ENCODE assay signal across 37 cellular contexts in the genomic region with DNA sequence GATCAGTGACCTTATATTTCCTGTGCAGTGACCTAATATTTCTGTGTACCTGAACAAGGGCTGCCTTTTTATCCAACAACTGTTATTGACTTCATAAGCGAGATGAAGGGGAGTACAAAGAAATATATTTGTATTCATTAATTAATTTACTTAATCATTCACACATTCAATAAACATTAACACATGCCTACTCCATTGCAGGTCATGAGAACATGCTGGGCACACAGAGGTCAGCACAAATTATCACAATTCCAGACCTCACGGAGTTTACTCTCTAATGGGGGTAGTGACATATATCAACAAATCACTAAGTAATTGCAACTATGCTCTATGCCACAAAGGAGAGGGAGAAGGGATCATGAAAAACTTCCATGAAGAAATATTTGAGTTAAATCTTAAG.
"Had no signal": no experiment of that assay in that cellular context is flagged by ENCODE, and none has a peak within 500 bp of the region (broad histone marks: within the 10 kb centered on the region; RNA-seq: fewer than 3 reads in every experiment).

No MANE protein-coding gene starts in this region.

- H3K27me3 ChIP-seq: adrenal gland, ascending aorta, brain microvascular endothelial cell, cardiac muscle cell had no signal

- H3K9me3 ChIP-seq: adrenal gland, ascending aorta, breast epithelium had no signal

- H3K36me3 ChIP-seq: adrenal gland, ascending aorta, brain microvascular endothelial cell, breast epithelium, cardiac muscle cell had no signal

- DNase-seq: activated effector memory CD4-positive, alpha-beta T cell treated with anti-CD3 and anti-CD28 coated beads, Interleukin-2, amount 50 U/mL, for 16 hours; activated effector memory CD4-positive, alpha-beta T cell treated with Interleukin-2 at 50 U/mL for 16 hours; activated gamma-delta T cell; activated gamma-delta T cell treated with Interleukin-2 at 50 U/mL for 16 hours; activated naive CD4-positive, alpha-beta T cell; activated naive CD4-positive, alpha-beta T cell treated with anti-CD3 and anti-CD28 coated beads for 36 hours; activated naive CD4-positive, alpha-beta T cell treated with anti-CD3 and anti-CD28 coated beads, Interleukin-2, amount 10 ng/mL, durations not matched to agents 7 days and 5 days; activated naive CD4-positive, alpha-beta T cell treated with anti-CD3 and anti-CD28 coated beads, Interleukin-2, amount 50 U/mL, for 16 hours; activated naive CD4-positive, alpha-beta T cell treated with Interleukin-2 at 50 U/mL for 16 hours; activated naive CD8-positive, alpha-beta T cell treated with anti-CD3 and anti-CD28 coated beads for 36 hours; activated naive CD8-positive, alpha-beta T cell treated with anti-CD3 and anti-CD28 coated beads, Interleukin-2, amount 10 ng/mL, durations not matched to agents 7 days and 5 days; activated naive CD8-positive, alpha-beta T cell treated with anti-CD3 and anti-CD28 coated beads, Interleukin-2, amount 50 U/mL, for 24 hours; activated T-cell treated with anti-CD3 and anti-CD28 coated beads, Interleukin-2, amount 50 U/mL, for 1 hour; activated T-cell treated with anti-CD3 and anti-CD28 coated beads, Interleukin-2, amount 50 U/mL, for 24 hours; activated T-cell treated with anti-CD3 and anti-CD28 coated beads, Interleukin-2, amount 50 U/mL, for 4 hours; activated T-cell treated with anti-CD3 and anti-CD28 coated beads, Interleukin-2, amount 50 U/mL, for 48 hours; activated T-cell treated with anti-CD3 and anti-CD28 coated beads, Interleukin-2, amount 50 U/mL, for 72 hours; adrenal gland; amniotic stem cell; amygdala; anterior cingulate cortex; aorta; brain microvascular endothelial cell; caudate nucleus; central memory CD4-positive, alpha-beta T cell; cerebellar nuclear complex had no signal

- H3K36me3 Mint-ChIP-seq: activated naive CD4-positive, alpha-beta T cell treated with anti-CD3 and anti-CD28 coated beads, Interleukin-2, amount 10 ng/mL, durations not matched to agents 7 days and 5 days; activated naive CD4-positive, alpha-beta T cell treated with anti-CD3 and anti-CD28 coated beads, Interleukin-2, amount 50 U/mL, for 24 hours; activated naive CD8-positive, alpha-beta T cell; activated naive CD8-positive, alpha-beta T cell treated with anti-CD3 and anti-CD28 coated beads for 36 hours; activated naive CD8-positive, alpha-beta T cell treated with anti-CD3 and anti-CD28 coated beads, Interleukin-2, amount 10 ng/mL, durations not matched to agents 7 days and 5 days; brain had no signal

- H3K4me1 Mint-ChIP-seq: activated naive CD4-positive, alpha-beta T cell treated with anti-CD3 and anti-CD28 coated beads, Interleukin-2, amount 10 ng/mL, durations not matched to agents 7 days and 5 days; activated naive CD4-positive, alpha-beta T cell treated with anti-CD3 and anti-CD28 coated beads, Interleukin-2, amount 50 U/mL, for 24 hours; activated naive CD8-positive, alpha-beta T cell treated with anti-CD3 and anti-CD28 coated beads for 36 hours; activated naive CD8-positive, alpha-beta T cell treated with anti-CD3 and anti-CD28 coated beads, Interleukin-2, amount 10 ng/mL, durations not matched to agents 7 days and 5 days; activated naive CD8-positive, alpha-beta T cell treated with anti-CD3 and anti-CD28 coated beads, Interleukin-2, amount 50 U/mL, for 24 hours; activated T-helper 17 cell treated with anti-CD3 and anti-CD28 coated beads, Interleukin-2, amount 50 U/mL, for 72 hours; central memory CD8-positive, alpha-beta T cell had no signal

- H3K4me1 ChIP-seq: adrenal gland, ascending aorta, breast epithelium had no signal

- H3K27ac Mint-ChIP-seq: activated naive CD4-positive, alpha-beta T cell treated with anti-CD3 and anti-CD28 coated beads for 36 hours; activated naive CD4-positive, alpha-beta T cell treated with anti-CD3 and anti-CD28 coated beads, Interleukin-2, amount 10 ng/mL, durations not matched to agents 7 days and 5 days; activated naive CD4-positive, alpha-beta T cell treated with anti-CD3 and anti-CD28 coated beads, Interleukin-2, amount 50 U/mL, for 24 hours; activated naive CD4-positive, alpha-beta T cell treated with anti-CD3 and anti-CD28 coated beads, Interleukin-2, amount 50 U/mL, for 72 hours; activated naive CD8-positive, alpha-beta T cell; activated naive CD8-positive, alpha-beta T cell treated with anti-CD3 and anti-CD28 coated beads for 36 hours; activated naive CD8-positive, alpha-beta T cell treated with anti-CD3 and anti-CD28 coated beads, Interleukin-2, amount 10 ng/mL, durations not matched to agents 7 days and 5 days; activated naive CD8-positive, alpha-beta T cell treated with anti-CD3 and anti-CD28 coated beads, Interleukin-2, amount 50 U/mL, for 24 hours; activated T-cell treated with anti-CD3 and anti-CD28 coated beads, Interleukin-2, amount 50 U/mL, for 24 hours; activated T-cell treated with anti-CD3 and anti-CD28 coated beads, Interleukin-2, amount 50 U/mL, for 72 hours; activated T-helper 1 cell treated with anti-CD3 and anti-CD28 coated beads, Interleukin-12 subunit alpha, Interleukin-12 subunit beta, Interleukin-2, Interleukin-4 antibody, amounts not matched to agents 30 ng/mL and 10 ng/mL and 1 ng/mL, durations not matched to agents 14 hours and 24 hours and 36 hours; activated T-helper 17 cell treated with anti-CD3 and anti-CD28 coated beads, Interleukin-2, amount 50 U/mL, for 72 hours; activated T-helper 2 cell treated with anti-CD3 and anti-CD28 coated beads, Interferon-gamma antibody, Interleukin-2, Interleukin-4, amounts not matched to agents 10 μg/mL and 5 μg/mL and 100 μg/mL, durations not matched to agents 14 hours and 24 hours and 36 hours; brain had no signal

- H3K27ac ChIP-seq: adrenal gland, ascending aorta, brain microvascular endothelial cell, breast epithelium, cardiac muscle cell had no signal

- H3K4me3 Mint-ChIP-seq: activated naive CD4-positive, alpha-beta T cell treated with anti-CD3 and anti-CD28 coated beads for 36 hours; activated naive CD4-positive, alpha-beta T cell treated with anti-CD3 and anti-CD28 coated beads, Interleukin-2, amount 10 ng/mL, durations not matched to agents 7 days and 5 days; activated naive CD4-positive, alpha-beta T cell treated with anti-CD3 and anti-CD28 coated beads, Interleukin-2, amount 50 U/mL, for 24 hours; activated naive CD8-positive, alpha-beta T cell; activated naive CD8-positive, alpha-beta T cell treated with anti-CD3 and anti-CD28 coated beads for 36 hours; activated naive CD8-positive, alpha-beta T cell treated with anti-CD3 and anti-CD28 coated beads, Interleukin-2, amount 10 ng/mL, durations not matched to agents 7 days and 5 days; activated naive CD8-positive, alpha-beta T cell treated with anti-CD3 and anti-CD28 coated beads, Interleukin-2, amount 50 U/mL, for 24 hours; activated T-cell treated with anti-CD3 and anti-CD28 coated beads, Interleukin-2, amount 50 U/mL, for 24 hours; activated T-cell treated with anti-CD3 and anti-CD28 coated beads, Interleukin-2, amount 50 U/mL, for 4 hours; activated T-cell treated with anti-CD3 and anti-CD28 coated beads, Interleukin-2, amount 50 U/mL, for 72 hours; activated T-helper 1 cell treated with anti-CD3 and anti-CD28 coated beads, Interleukin-12 subunit alpha, Interleukin-12 subunit beta, Interleukin-2, Interleukin-4 antibody, amounts not matched to agents 30 ng/mL and 10 ng/mL and 1 ng/mL, durations not matched to agents 14 hours and 24 hours and 36 hours; activated T-helper 17 cell treated with anti-CD3 and anti-CD28 coated beads, Interleukin-2, amount 50 U/mL, for 72 hours; brain; central memory CD8-positive, alpha-beta T cell had no signal

- H3K27me3 Mint-ChIP-seq: activated naive CD4-positive, alpha-beta T cell treated with anti-CD3 and anti-CD28 coated beads, Interleukin-2, amount 10 ng/mL, durations not matched to agents 7 days and 5 days; activated naive CD8-positive, alpha-beta T cell; activated naive CD8-positive, alpha-beta T cell treated with anti-CD3 and anti-CD28 coated beads for 36 hours; activated naive CD8-positive, alpha-beta T cell treated with anti-CD3 and anti-CD28 coated beads, Interleukin-2, amount 10 ng/mL, durations not matched to agents 7 days and 5 days; activated naive CD8-positive, alpha-beta T cell treated with anti-CD3 and anti-CD28 coated beads, Interleukin-2, amount 50 U/mL, for 24 hours; activated T-cell treated with anti-CD3 and anti-CD28 coated beads, Interleukin-2, amount 50 U/mL, for 24 hours; activated T-helper 17 cell treated with anti-CD3 and anti-CD28 coated beads, Interleukin-2, amount 50 U/mL, for 72 hours; brain; central memory CD8-positive, alpha-beta T cell had no signal

- ATAC-seq: activated naive CD4-positive, alpha-beta T cell treated with anti-CD3 and anti-CD28 coated beads, Interleukin-2, amount 50 U/mL, for 72 hours; activated naive CD8-positive, alpha-beta T cell treated with anti-CD3 and anti-CD28 coated beads, Interleukin-2, amount 50 U/mL, for 24 hours; activated T-cell treated with anti-CD3 and anti-CD28 coated beads, Interleukin-2, amount 50 U/mL, for 4 hours; activated T-cell treated with anti-CD3 and anti-CD28 coated beads, Interleukin-2, amount 50 U/mL, for 72 hours; activated T-helper 17 cell treated with anti-CD3 and anti-CD28 coated beads, Interleukin-2, amount 50 U/mL, for 72 hours had no signal

- H3K9me3 Mint-ChIP-seq: activated naive CD4-positive, alpha-beta T cell treated with anti-CD3 and anti-CD28 coated beads, Interleukin-2, amount 50 U/mL, for 24 hours had no signal

- H3K4me3 ChIP-seq: adrenal gland, ascending aorta, breast epithelium, cardiac muscle cell had no signal
